Comparison of ENCODE assay signal across 13 cellular contexts in genomic region chr18:9854801-9855676, GRCh38. TPM values are rescaled to one million over a fixed set of nuclear protein-coding genes. Genes with fewer than 3 reads are reported as not detected.
DNase-seq lines count a peak whose midpoint lies in the region; ATAC-seq and TF ChIP-seq lines count a peak whose summit lies in the region.
"Had no signal": no experiment of that assay in that cellular context is flagged by ENCODE, and none has a peak within 500 bp of the region (broad histone marks: within the 10 kb centered on the region; RNA-seq: fewer than 3 reads in every experiment).

No MANE protein-coding gene starts in this region.

- H3K4me3 Mint-ChIP-seq in memory B cell = no peak overlapping the region
- H3K4me3 Mint-ChIP-seq: activated CD4-positive, alpha-beta T cell treated with anti-CD3 and anti-CD28 coated beads, Interleukin-2, amount 10 ng/mL, durations not matched to agents 7 days and 5 days; IgD-negative memory B cell had no signal

- DNase-seq in HCEC 1CT (peak; percentile 45), coronary artery (ENCODE audit: low spot score) (no peak), memory B cell (ENCODE audit: low spot score in 2 of 2) (no peak), spleen (no peak), cerebellum (ENCODE audit: low spot score) (no peak)
- no peak for DNase-seq in activated effector memory CD4-positive, alpha-beta T cell treated with anti-CD3 and anti-CD28 coated beads, Interleukin-2, amount 50 U/mL, for 16 hours
- DNase-seq: activated CD4-positive, alpha-beta T cell treated with anti-CD3 and anti-CD28 coated beads, Interleukin-2, amount 10 ng/mL, durations not matched to agents 7 days and 5 days; NCI-H1417 treated with DMSO at 0.1 percent for 48 hours; NCI-H69; small intestine had no signal

- TF ChIP-seq CTCF in coronary artery (IDR thresholded peaks at IDR 0.05) (no peak), spleen (IDR thresholded peaks at IDR 0.05 in 8 of 11, conservative IDR thresholded peaks at IDR 0.05 in 3 of 11) (no peak)

- H3K4me1 ChIP-seq in spleen = peaks cover 0 to 51% (median 21%) of the 10 kb centered on the region in 6 donors

- intact Hi-C loops in spleen (cut with DNase I; ENCODE audit: low total_unique reads) = no loop called here

- H3K27ac ChIP-seq in coronary artery = peak overlapping the region; percentile 74 to 78
- peak overlapping the region in 7 of 8 donors; percentile 48 to 86 (median 77) for H3K27ac ChIP-seq in spleen

- no peaks in the 10 kb centered on the region for H3K9me3 ChIP-seq in spleen

- ATAC-seq in memory B cell (ENCODE audit: low read depth) (no peak), HG03045 (IDR thresholded peaks at IDR 0.05; ENCODE audit: unreplicated experiment) (no peak), GM21515 (IDR thresholded peaks at IDR 0.05; ENCODE audit: unreplicated experiment) (no peak)

- no peaks in the 10 kb centered on the region for H3K27me3 Mint-ChIP-seq in memory B cell
- H3K27me3 Mint-ChIP-seq: IgD-negative memory B cell had no signal

- no peaks in the 10 kb centered on the region for H3K9me3 Mint-ChIP-seq in memory B cell
- H3K9me3 Mint-ChIP-seq: activated CD4-positive, alpha-beta T cell treated with anti-CD3 and anti-CD28 coated beads, Interleukin-2, amount 10 ng/mL, durations not matched to agents 7 days and 5 days; IgD-negative memory B cell had no signal

- peaks cover 13% of the 10 kb centered on the region for H3K4me1 Mint-ChIP-seq in memory B cell
- H3K4me1 Mint-ChIP-seq: activated CD4-positive, alpha-beta T cell treated with anti-CD3 and anti-CD28 coated beads, Interleukin-2, amount 10 ng/mL, durations not matched to agents 7 days and 5 days had no signal

- no peaks in the 10 kb centered on the region for H3K27me3 ChIP-seq in spleen (replicated peaks in 1 of 7)

- peaks cover 0 to 18% (median 0%) of the 10 kb centered on the region in 6 donors for H3K36me3 ChIP-seq in spleen

- H3K4me3 ChIP-seq in coronary artery = no peak overlapping the region
- peak overlapping the region in 1 of 8 donors; percentile 9 for H3K4me3 ChIP-seq in spleen

- 70 to 88% (median 80%) methylated on average over 12 of the region's 12 CpGs for WGBS in spleen, 5 donors

- TF ChIP-seq POLR2A in spleen (IDR thresholded peaks at IDR 0.05) = no peak

- peak overlapping the region; percentile 19 for H3K27ac Mint-ChIP-seq in memory B cell
- H3K27ac Mint-ChIP-seq: activated CD4-positive, alpha-beta T cell treated with anti-CD3 and anti-CD28 coated beads, Interleukin-2, amount 10 ng/mL, durations not matched to agents 7 days and 5 days had no signal

- peaks cover 25% of the 10 kb centered on the region for H3K36me3 Mint-ChIP-seq in memory B cell

RNA-seq across cellular contexts. Expression of gene TXNDC2, which starts 30.7 kb away (rescaled TPM):
- total RNA-seq in spleen = under 1 TPM in 5 of 7 donors, not detected in 2; 0.37 to 0.93 (median 0.43) TPM
- polyA plus RNA-seq in spleen = under 1 TPM in 1 of 3 donors, not detected in 2; 0.03 TPM
- not detected for total RNA-seq in cerebellum
- total RNA-seq: activated CD4-positive, alpha-beta T cell treated with anti-CD3 and anti-CD28 coated beads, Interleukin-2, amount 10 ng/mL, durations not matched to agents 7 days and 5 days had no signal
- polyA plus RNA-seq: IgD-negative memory B cell had no signal

RNA-seq across cellular contexts. Expression of gene VAPA, which starts 58.8 kb away (rescaled TPM):
- total RNA-seq in spleen (100 to 1,000 TPM; 141 to 290 (median 205) TPM), cerebellum (145 TPM)
- 10 to 100 TPM; 53.1 to 92.5 (median 92.5) TPM for polyA plus RNA-seq in spleen
